In the genomic region with DNA sequence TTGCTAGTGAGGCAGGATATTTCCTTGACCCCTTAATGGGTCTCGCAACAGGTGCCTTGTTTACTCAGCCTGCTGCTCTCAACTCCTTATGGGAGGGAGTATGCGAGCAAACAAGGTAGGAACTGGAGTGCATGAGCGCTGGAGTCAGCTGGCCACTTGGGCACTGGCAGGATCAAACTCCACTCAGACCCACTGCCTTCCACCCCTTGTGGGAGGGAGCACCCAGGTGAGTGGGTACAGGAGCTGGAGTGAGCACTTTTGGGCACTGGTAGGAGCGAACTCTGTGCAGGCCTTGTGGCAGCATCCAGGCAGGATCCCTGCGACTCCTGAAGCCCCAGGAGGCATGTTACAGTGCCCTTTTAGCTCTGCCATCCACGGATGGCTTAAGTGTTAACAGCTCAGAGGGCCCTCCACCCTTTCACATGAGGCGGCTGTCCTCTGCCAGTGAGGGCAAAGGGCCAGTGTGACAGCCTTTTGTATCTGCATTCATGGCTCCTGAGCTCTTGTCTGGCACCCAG, we compare ENCODE assay signal across 1 cellular context.
TF ChIP-seq lines count a peak whose summit lies in the region.

No MANE protein-coding gene starts in this region.

TF ChIP-seq in SK-N-SH, 30 proteins besides CTCF, POLR2A, EP300 and RAD21 (continued from another document):
- TF ChIP-seq, protein P1, sequence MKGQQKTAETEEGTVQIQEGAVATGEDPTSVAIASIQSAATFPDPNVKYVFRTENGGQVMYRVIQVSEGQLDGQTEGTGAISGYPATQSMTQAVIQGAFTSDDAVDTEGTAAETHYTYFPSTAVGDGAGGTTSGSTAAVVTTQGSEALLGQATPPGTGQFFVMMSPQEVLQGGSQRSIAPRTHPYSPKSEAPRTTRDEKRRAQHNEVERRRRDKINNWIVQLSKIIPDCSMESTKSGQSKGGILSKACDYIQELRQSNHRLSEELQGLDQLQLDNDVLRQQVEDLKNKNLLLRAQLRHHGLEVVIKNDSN (IDR thresholded peaks at IDR 0.05; ENCODE audit: borderline replicate concordance, low read depth): no peak
- TF ChIP-seq RCOR1 (IDR thresholded peaks at IDR 0.05; ENCODE audit: low read length): no peak
- no peak for TF ChIP-seq FOSL2 (IDR thresholded peaks at IDR 0.05; ENCODE audit: borderline replicate concordance, low read depth)
- TF ChIP-seq, protein P2, sequence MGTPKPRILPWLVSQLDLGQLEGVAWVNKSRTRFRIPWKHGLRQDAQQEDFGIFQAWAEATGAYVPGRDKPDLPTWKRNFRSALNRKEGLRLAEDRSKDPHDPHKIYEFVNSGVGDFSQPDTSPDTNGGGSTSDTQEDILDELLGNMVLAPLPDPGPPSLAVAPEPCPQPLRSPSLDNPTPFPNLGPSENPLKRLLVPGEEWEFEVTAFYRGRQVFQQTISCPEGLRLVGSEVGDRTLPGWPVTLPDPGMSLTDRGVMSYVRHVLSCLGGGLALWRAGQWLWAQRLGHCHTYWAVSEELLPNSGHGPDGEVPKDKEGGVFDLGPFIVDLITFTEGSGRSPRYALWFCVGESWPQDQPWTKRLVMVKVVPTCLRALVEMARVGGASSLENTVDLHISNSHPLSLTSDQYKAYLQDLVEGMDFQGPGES (IDR thresholded peaks at IDR 0.05; ENCODE audit: low read depth, low read length): no peak
- TF ChIP-seq, protein P3, sequence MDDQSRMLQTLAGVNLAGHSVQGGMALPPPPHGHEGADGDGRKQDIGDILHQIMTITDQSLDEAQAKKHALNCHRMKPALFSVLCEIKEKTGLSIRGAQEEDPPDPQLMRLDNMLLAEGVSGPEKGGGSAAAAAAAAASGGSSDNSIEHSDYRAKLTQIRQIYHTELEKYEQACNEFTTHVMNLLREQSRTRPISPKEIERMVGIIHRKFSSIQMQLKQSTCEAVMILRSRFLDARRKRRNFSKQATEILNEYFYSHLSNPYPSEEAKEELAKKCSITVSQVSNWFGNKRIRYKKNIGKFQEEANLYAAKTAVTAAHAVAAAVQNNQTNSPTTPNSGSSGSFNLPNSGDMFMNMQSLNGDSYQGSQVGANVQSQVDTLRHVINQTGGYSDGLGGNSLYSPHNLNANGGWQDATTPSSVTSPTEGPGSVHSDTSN (IDR thresholded peaks at IDR 0.05): no peak
- TF ChIP-seq MXI1 (IDR thresholded peaks at IDR 0.05; ENCODE audit: low read depth, low read length): no peak
- TF ChIP-seq NRF1 (IDR thresholded peaks at IDR 0.05; ENCODE audit: low read depth, low read length): no peak
